In genomic region chr1:110580244-110580643, GRCh38 we compare ENCODE assay signal across 19 cellular contexts. TPM values are rescaled to one million over a fixed set of nuclear protein-coding genes. Genes with fewer than 3 reads are reported as not detected.
A peak's percentile ranks its signal among the peaks of the same experiment; 100 is the strongest.
DNase-seq lines count a peak whose midpoint lies in the region; ATAC-seq and TF ChIP-seq lines count a peak whose summit lies in the region.
"Had no signal": no experiment of that assay in that cellular context is flagged by ENCODE, and none has a peak within 500 bp of the region (broad histone marks: within the 10 kb centered on the region; RNA-seq: fewer than 3 reads in every experiment).

No MANE protein-coding gene starts in this region.

- H3K4me1 ChIP-seq in left ventricle myocardium inferior = peaks cover 5% of the 10 kb centered on the region
- no peaks in the 10 kb centered on the region for H3K4me1 ChIP-seq in heart right ventricle
- H3K4me1 ChIP-seq: BLaER1 treated with 17β-estradiol and CSF1 and Interleukin-3, amounts not matched to agents 10 nM and 100 nM; HAP-1 had no signal

- H3K36me3 ChIP-seq in left ventricle myocardium inferior (no peaks in the 10 kb centered on the region), heart right ventricle (no peaks in the 10 kb centered on the region)
- H3K36me3 ChIP-seq: BLaER1 treated with 17β-estradiol and CSF1 and Interleukin-3, amounts not matched to agents 10 nM and 100 nM; HAP-1 had no signal

- DNase-seq in Right ventricle myocardium superior = no peak
- DNase-seq in left ventricle myocardium inferior = no peak
- DNase-seq in NCI-H1092 treated with DMSO at 0.1 percent for 48 hours (lab: John Stamatoyannopoulos, UW) = peak; percentile 34
- peak in 1 of 2 donors; percentile 18 for DNase-seq in heart right ventricle
- peak; percentile 43 for DNase-seq in type B pancreatic cell (ENCODE audit: extremely low spot score, unreplicated experiment)
- DNase-seq in iPS-NIHi7 (ENCODE audit: extremely low spot score) = no peak
- DNase-seq in SHP77 (lab: John Stamatoyannopoulos, UW) = no peak
- DNase-seq: Calu3; CD8-positive, alpha-beta T cell; DMS53; DND-41; EL had no signal

- H3K4me1 Mint-ChIP-seq in type B pancreatic cell (ENCODE audit: unreplicated experiment) = no peaks in the 10 kb centered on the region
- H3K4me1 Mint-ChIP-seq: B cell had no signal

- 70 to 78% methylated on average over 1 of the region's 1 CpG for WGBS in heart right ventricle, 2 donors

- no peak for TF ChIP-seq CTCF in left ventricle myocardium inferior (IDR thresholded peaks at IDR 0.05; ENCODE audit: borderline replicate concordance)
- TF ChIP-seq CTCF in heart right ventricle (IDR thresholded peaks at IDR 0.05) = no peak
- TF ChIP-seq CTCF in type B pancreatic cell (conservative IDR thresholded peaks at IDR 0.05) = no peak

- no peaks in the 10 kb centered on the region for H3K9me3 ChIP-seq in left ventricle myocardium inferior (replicated peaks)
- peaks cover 0 to 13% (median 0%) of the 10 kb centered on the region in 11 donors for H3K9me3 ChIP-seq in heart right ventricle
- H3K9me3 ChIP-seq: HAP-1 had no signal

- peak; percentile 51 for ATAC-seq in Right ventricle myocardium superior (ENCODE audit: poor library complexity)
- ATAC-seq in heart right ventricle = peak in 6 of 8 donors; percentile 61 to 88 (median 72)
- ATAC-seq: CD8-positive, alpha-beta T cell; GM12878 had no signal

- no peak overlapping the region for H3K27ac Mint-ChIP-seq in type B pancreatic cell
- H3K27ac Mint-ChIP-seq: B cell; CD8-positive, alpha-beta T cell had no signal

- no peaks in the 10 kb centered on the region for H3K9me3 Mint-ChIP-seq in type B pancreatic cell
- H3K9me3 Mint-ChIP-seq: CD8-positive, alpha-beta T cell had no signal

- no peaks in the 10 kb centered on the region for H3K36me3 Mint-ChIP-seq in type B pancreatic cell
- H3K36me3 Mint-ChIP-seq: CD8-positive, alpha-beta T cell had no signal

- H3K27me3 Mint-ChIP-seq in type B pancreatic cell = peaks cover 30% of the 10 kb centered on the region

- no peak overlapping the region for H3K4me3 Mint-ChIP-seq in type B pancreatic cell
- H3K4me3 Mint-ChIP-seq: B cell; CD8-positive, alpha-beta T cell had no signal

- H3K4me3 ChIP-seq in left ventricle myocardium inferior = no peak overlapping the region
- H3K4me3 ChIP-seq in heart right ventricle = no peak overlapping the region
- H3K4me3 ChIP-seq: BLaER1 treated with 17β-estradiol and CSF1 and Interleukin-3, amounts not matched to agents 10 nM and 100 nM; GM12878; HAP-1 had no signal

- no peak overlapping the region for H3K27ac ChIP-seq in left ventricle myocardium inferior (replicated peaks)
- no peak overlapping the region for H3K27ac ChIP-seq in heart right ventricle
- H3K27ac ChIP-seq: BLaER1 treated with 17β-estradiol and CSF1 and Interleukin-3, amounts not matched to agents 10 nM and 100 nM had no signal

- H3K27me3 ChIP-seq in left ventricle myocardium inferior (ENCODE audit: low read depth) (no peaks in the 10 kb centered on the region), heart right ventricle (peaks cover 0 to 13% (median 3%) of the 10 kb centered on the region in 7 donors)
- H3K27me3 ChIP-seq: BLaER1 treated with 17β-estradiol and CSF1 and Interleukin-3, amounts not matched to agents 10 nM and 100 nM had no signal

- intact Hi-C loops in Right ventricle myocardium superior (cut with DNase I) (no loop called here), left ventricle myocardium inferior (cut with micrococcal nuclease) (no loop called here), heart right ventricle (cut with DNase I) (no loop called here)

RNA-seq across cellular contexts. Expression of gene KCNA2, which starts 25.9 kb away (rescaled TPM):
- total RNA-seq in Right ventricle myocardium superior (0.70 TPM), left ventricle myocardium inferior (0.71 TPM), heart right ventricle (1 to 10 TPM in 3 of 10 donors, under 1 TPM in 7; 0.47 to 1.6 (median 0.80) TPM), type B pancreatic cell (ENCODE audit: low replicate concordance) (0.40 and 1.1 TPM in 2 replicates)
- polyA plus RNA-seq in heart right ventricle = under 1 TPM; 0.04 to 0.29 TPM
- total RNA-seq: A172, Calu3, G401, HT-29 had no signal

Comparison
In these comparisons a context has a peak if more than half of its experiments do, and no peak if none do; other contexts are left out.
1. DNase-seq: peak in NCI-H1092 treated with DMSO at 0.1 percent for 48 hours (single experiment) and type B pancreatic cell (single experiment); none in Right ventricle myocardium superior (single experiment), left ventricle myocardium inferior (single experiment), iPS-NIHi7 (single experiment) and SHP77 (0 of 2).